In genomic region chr20:2694519-2694918, GRCh38 we compare ENCODE assay signal across 2 cellular contexts.
TF ChIP-seq lines count a peak whose summit lies in the region.

No MANE protein-coding gene starts in this region.

TF ChIP-seq in HEK293, 187 proteins besides CTCF, POLR2A, EP300 and RAD21:
- TF ChIP-seq ZFP69B (tag by site-specific recombination; IDR thresholded peaks at IDR 0.05) = no peak
- TF ChIP-seq MYNN (tag by site-specific recombination; IDR thresholded peaks at IDR 0.05; ENCODE audit: borderline replicate concordance) = no peak
- peak; percentile 48; the same call in 1 of the 2 replicates for TF ChIP-seq GLIS1 (tag by site-specific recombination; IDR thresholded peaks at IDR 0.05)
- no peak for TF ChIP-seq ZNF48 (tag by site-specific recombination; IDR thresholded peaks at IDR 0.05)
- no peak for TF ChIP-seq ZNF626 (tag by site-specific recombination; IDR thresholded peaks at IDR 0.05)
- no peak for TF ChIP-seq ZBTB21 (tag by site-specific recombination; IDR thresholded peaks at IDR 0.05)
- TF ChIP-seq WT1 (tag by site-specific recombination; IDR thresholded peaks at IDR 0.05) = peak; percentile 59
- no peak for TF ChIP-seq ZNF571 (tag by site-specific recombination; IDR thresholded peaks at IDR 0.05)
- 0 out of 2 replicates have a peak, but pooled peaks have one; percentile 23 for TF ChIP-seq GLIS2 (tag by site-specific recombination; IDR thresholded peaks at IDR 0.05)
- peak; percentile 9; the same call in 1 of the 2 replicates for TF ChIP-seq ZIC2 (tag by site-specific recombination; IDR thresholded peaks at IDR 0.05)

TF ChIP-seq in H1, 55 proteins besides CTCF, POLR2A, EP300 and RAD21:
- no peak for TF ChIP-seq SIX5 (IDR thresholded peaks at IDR 0.05; ENCODE audit: low read depth, low read length)
- TF ChIP-seq RNF2 (IDR thresholded peaks at IDR 0.05; ENCODE audit: borderline replicate concordance, low read depth, low read length, missing control alignments, poor library complexity, severe bottlenecking) = peak; percentile 57
- TF ChIP-seq SUZ12 (IDR thresholded peaks at IDR 0.05; ENCODE audit: low read length) = peak; percentile 48; the same call in 1 of the 2 replicates
TF ChIP-seq in H1: peak in this region for 2.
